In the genomic region with DNA sequence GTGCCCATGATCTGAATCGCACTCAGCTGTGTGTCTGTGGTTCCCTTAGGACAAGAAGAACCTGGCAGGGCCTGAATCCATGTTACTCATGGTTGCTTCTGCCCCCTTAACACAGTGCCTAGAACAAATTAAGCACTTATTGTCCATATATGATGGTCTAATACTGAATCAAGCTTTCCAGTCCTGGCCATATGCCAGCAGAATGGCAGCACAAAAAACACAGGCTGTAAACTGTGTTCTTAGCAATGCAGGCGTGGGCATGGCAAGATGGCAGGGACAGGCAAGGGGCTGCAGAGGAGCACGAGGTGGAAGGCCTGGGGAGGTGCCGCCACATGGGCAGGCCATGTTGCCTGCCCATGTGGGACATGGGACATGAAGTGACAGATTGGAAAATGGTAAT, we compare ENCODE assay signal across 14 cellular contexts.
"Had no signal": no experiment of that assay in that cellular context is flagged by ENCODE, and none has a peak within 500 bp of the region (broad histone marks: within the 10 kb centered on the region; RNA-seq: fewer than 3 reads in every experiment).

No MANE protein-coding gene starts in this region.

- H3K9me3 ChIP-seq: adrenal gland, colonic mucosa, left lung, neutrophil, testis had no signal

- DNase-seq: activated CD4-positive, alpha-beta T cell treated with anti-CD3 and anti-CD28 coated beads for 1 hour; activated CD4-positive, alpha-beta T cell treated with anti-CD3 and anti-CD28 coated beads, Interleukin-2, amount 50 U/mL, for 48 hours; activated T-cell treated with anti-CD3 and anti-CD28 coated beads, Interleukin-2, amount 50 U/mL, for 1 hour; colonic mucosa; left lung; naive thymus-derived CD8-positive, alpha-beta T cell; T-cell; T-helper 9 cell had no signal

- H3K27me3 ChIP-seq: adrenal gland, colonic mucosa, hepatocyte, left lung, neutrophil, testis had no signal

- H3K27me3 Mint-ChIP-seq: stimulated activated naive CD8-positive, alpha-beta T cell treated with anti-CD3 and anti-CD28 coated beads, Interleukin-15, Interleukin-2, amounts not matched to agents 100 ng/mL and 50 ng/mL, for 24 hours had no signal

- H3K4me3 ChIP-seq: adrenal gland, colonic mucosa, hepatocyte, left lung, testis had no signal

- H3K4me1 Mint-ChIP-seq: activated naive CD4-positive, alpha-beta T cell treated with anti-CD3 and anti-CD28 coated beads, Interleukin-2, amount 50 U/mL, for 24 hours had no signal

- H3K9me3 Mint-ChIP-seq: activated naive CD4-positive, alpha-beta T cell treated with anti-CD3 and anti-CD28 coated beads, Interleukin-2, amount 50 U/mL, for 24 hours; naive thymus-derived CD8-positive, alpha-beta T cell; stimulated activated naive CD8-positive, alpha-beta T cell treated with anti-CD3 and anti-CD28 coated beads, Interleukin-15, Interleukin-2, amounts not matched to agents 100 ng/mL and 50 ng/mL, for 24 hours; T-cell had no signal

- H3K4me1 ChIP-seq: adrenal gland, colonic mucosa, testis had no signal

- H3K4me3 Mint-ChIP-seq: activated naive CD4-positive, alpha-beta T cell treated with anti-CD3 and anti-CD28 coated beads, Interleukin-2, amount 50 U/mL, for 24 hours; naive thymus-derived CD8-positive, alpha-beta T cell; stimulated activated naive CD8-positive, alpha-beta T cell treated with anti-CD3 and anti-CD28 coated beads, Interleukin-15, Interleukin-2, amounts not matched to agents 100 ng/mL and 50 ng/mL, for 24 hours; T-cell had no signal

- H3K27ac Mint-ChIP-seq: activated naive CD4-positive, alpha-beta T cell treated with anti-CD3 and anti-CD28 coated beads, Interleukin-2, amount 50 U/mL, for 24 hours; naive thymus-derived CD8-positive, alpha-beta T cell; stimulated activated naive CD8-positive, alpha-beta T cell treated with anti-CD3 and anti-CD28 coated beads, Interleukin-15, Interleukin-2, amounts not matched to agents 100 ng/mL and 50 ng/mL, for 24 hours; T-cell had no signal

- ATAC-seq: left lung; naive thymus-derived CD8-positive, alpha-beta T cell; T-cell had no signal

- H3K36me3 Mint-ChIP-seq: activated naive CD4-positive, alpha-beta T cell treated with anti-CD3 and anti-CD28 coated beads, Interleukin-2, amount 50 U/mL, for 24 hours had no signal

- H3K27ac ChIP-seq: adrenal gland, colonic mucosa, hepatocyte, left lung, testis had no signal

- H3K36me3 ChIP-seq: colonic mucosa had no signal
